Comparison of ENCODE assay signal across 1 cellular context in the genomic region with DNA sequence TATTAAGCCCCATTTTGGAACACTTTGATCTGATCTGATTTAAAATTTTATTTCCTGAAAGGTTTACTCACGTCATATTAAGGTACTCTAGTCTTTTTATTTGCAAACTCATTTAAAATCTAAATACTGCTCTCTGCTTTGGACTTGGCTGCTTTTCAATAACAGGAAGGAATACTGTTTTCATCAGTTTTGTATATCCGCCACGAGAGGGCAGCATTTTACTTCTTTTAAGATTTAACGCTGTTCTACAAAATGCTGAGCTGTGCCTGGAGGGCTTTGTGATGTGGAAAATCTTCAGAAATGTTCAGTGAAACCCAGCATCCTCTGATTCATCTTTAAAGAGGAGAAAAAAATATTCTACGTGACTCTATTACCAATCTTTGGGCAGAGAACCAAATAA.
TF ChIP-seq lines count a peak whose summit lies in the region.

No MANE protein-coding gene starts in this region.

TF ChIP-seq in GM23338, 12 proteins besides CTCF, POLR2A, EP300 and RAD21 (continued from another document):
- TF ChIP-seq, protein P1, sequence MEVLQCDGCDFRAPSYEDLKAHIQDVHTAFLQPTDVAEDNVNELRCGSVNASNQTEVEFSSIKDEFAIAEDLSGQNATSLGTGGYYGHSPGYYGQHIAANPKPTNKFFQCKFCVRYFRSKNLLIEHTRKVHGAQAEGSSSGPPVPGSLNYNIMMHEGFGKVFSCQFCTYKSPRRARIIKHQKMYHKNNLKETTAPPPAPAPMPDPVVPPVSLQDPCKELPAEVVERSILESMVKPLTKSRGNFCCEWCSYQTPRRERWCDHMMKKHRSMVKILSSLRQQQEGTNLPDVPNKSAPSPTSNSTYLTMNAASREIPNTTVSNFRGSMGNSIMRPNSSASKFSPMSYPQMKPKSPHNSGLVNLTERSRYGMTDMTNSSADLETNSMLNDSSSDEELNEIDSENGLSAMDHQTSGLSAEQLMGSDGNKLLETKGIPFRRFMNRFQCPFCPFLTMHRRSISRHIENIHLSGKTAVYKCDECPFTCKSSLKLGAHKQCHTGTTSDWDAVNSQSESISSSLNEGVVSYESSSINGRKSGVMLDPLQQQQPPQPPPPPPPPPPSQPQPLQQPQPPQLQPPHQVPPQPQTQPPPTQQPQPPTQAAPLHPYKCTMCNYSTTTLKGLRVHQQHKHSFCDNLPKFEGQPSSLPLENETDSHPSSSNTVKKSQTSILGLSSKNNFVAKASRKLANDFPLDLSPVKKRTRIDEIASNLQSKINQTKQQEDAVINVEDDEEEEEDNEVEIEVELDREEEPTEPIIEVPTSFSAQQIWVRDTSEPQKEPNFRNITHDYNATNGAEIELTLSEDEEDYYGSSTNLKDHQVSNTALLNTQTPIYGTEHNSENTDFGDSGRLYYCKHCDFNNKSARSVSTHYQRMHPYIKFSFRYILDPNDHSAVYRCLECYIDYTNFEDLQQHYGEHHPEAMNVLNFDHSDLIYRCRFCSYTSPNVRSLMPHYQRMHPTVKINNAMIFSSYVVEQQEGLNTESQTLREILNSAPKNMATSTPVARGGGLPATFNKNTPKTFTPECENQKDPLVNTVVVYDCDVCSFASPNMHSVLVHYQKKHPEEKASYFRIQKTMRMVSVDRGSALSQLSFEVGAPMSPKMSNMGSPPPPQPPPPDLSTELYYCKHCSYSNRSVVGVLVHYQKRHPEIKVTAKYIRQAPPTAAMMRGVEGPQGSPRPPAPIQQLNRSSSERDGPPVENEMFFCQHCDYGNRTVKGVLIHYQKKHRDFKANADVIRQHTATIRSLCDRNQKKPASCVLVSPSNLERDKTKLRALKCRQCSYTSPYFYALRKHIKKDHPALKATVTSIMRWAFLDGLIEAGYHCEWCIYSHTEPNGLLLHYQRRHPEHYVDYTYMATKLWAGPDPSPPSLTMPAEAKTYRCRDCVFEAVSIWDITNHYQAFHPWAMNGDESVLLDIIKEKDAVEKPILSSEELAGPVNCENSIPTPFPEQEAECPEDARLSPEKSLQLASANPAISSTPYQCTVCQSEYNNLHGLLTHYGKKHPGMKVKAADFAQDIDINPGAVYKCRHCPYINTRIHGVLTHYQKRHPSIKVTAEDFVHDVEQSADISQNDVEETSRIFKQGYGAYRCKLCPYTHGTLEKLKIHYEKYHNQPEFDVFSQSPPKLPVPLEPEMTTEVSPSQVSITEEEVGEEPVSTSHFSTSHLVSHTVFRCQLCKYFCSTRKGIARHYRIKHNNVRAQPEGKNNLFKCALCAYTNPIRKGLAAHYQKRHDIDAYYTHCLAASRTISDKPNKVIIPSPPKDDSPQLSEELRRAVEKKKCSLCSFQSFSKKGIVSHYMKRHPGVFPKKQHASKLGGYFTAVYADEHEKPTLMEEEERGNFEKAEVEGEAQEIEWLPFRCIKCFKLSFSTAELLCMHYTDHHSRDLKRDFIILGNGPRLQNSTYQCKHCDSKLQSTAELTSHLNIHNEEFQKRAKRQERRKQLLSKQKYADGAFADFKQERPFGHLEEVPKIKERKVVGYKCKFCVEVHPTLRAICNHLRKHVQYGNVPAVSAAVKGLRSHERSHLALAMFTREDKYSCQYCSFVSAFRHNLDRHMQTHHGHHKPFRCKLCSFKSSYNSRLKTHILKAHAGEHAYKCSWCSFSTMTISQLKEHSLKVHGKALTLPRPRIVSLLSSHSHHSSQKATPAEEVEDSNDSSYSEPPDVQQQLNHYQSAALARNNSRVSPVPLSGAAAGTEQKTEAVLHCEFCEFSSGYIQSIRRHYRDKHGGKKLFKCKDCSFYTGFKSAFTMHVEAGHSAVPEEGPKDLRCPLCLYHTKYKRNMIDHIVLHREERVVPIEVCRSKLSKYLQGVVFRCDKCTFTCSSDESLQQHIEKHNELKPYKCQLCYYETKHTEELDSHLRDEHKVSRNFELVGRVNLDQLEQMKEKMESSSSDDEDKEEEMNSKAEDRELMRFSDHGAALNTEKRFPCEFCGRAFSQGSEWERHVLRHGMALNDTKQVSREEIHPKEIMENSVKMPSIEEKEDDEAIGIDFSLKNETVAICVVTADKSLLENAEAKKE (CRISPR knock-in tag; IDR thresholded peaks at IDR 0.05) = no peak
